Comparison of ENCODE assay signal across 8 cellular contexts in genomic region chr16:88856122-88856827, GRCh38. TPM values are rescaled to one million over a fixed set of nuclear protein-coding genes. Genes with fewer than 3 reads are reported as not detected.
DNase-seq lines count a peak whose midpoint lies in the region; ATAC-seq and TF ChIP-seq lines count a peak whose summit lies in the region.

No MANE protein-coding gene starts in this region.

- DNase-seq in GM06990 (ENCODE audit: extremely low read depth, insufficient read length) (no peak), mucosa of descending colon (peak; percentile 21 to 71 (median 58)), aorta (peak in 1 of 2 donors; percentile 84), epidermal melanocyte (ENCODE audit: insufficient read length, low spot score) (no peak)

- H3K9me3 Mint-ChIP-seq in dendritic cell treated with granulocyte-macrophage colony-stimulating factor and Interleukin-4, amounts not matched to agents 40 ng/mL and 50 ng/mL, for 4 days = no peaks in the 10 kb centered on the region

- H3K27ac Mint-ChIP-seq in dendritic cell treated with granulocyte-macrophage colony-stimulating factor and Interleukin-4, amounts not matched to agents 40 ng/mL and 50 ng/mL, for 4 days = peak overlapping the region; percentile 83

- peaks cover 68% of the 10 kb centered on the region for H3K4me1 Mint-ChIP-seq in dendritic cell treated with granulocyte-macrophage colony-stimulating factor and Interleukin-4, amounts not matched to agents 40 ng/mL and 50 ng/mL, for 4 days (ENCODE audit: low read depth)

- no peaks in the 10 kb centered on the region for H3K9me3 ChIP-seq in OCI-LY3 (ENCODE audit: insufficient read depth, low read length)
- H3K9me3 ChIP-seq in mucosa of descending colon = no peaks in the 10 kb centered on the region
- no peaks in the 10 kb centered on the region for H3K9me3 ChIP-seq in aorta (ENCODE audit: control insufficient read depth, low read length)

- no peaks in the 10 kb centered on the region for H3K27me3 Mint-ChIP-seq in dendritic cell treated with granulocyte-macrophage colony-stimulating factor and Interleukin-4, amounts not matched to agents 40 ng/mL and 50 ng/mL, for 4 days

- no peak overlapping the region for H2AFZ ChIP-seq in OCI-LY3 (ENCODE audit: low read depth, low read length)

- H3K27ac ChIP-seq in OCI-LY3 (ENCODE audit: low read length) (peak overlapping the region; percentile 24; the same call in 1 of the 2 replicates), aorta (ENCODE audit: low read depth in 1 of 2, low read length in 2 of 2) (no peak overlapping the region)

- peaks cover 18% of the 10 kb centered on the region for H3K79me2 ChIP-seq in OCI-LY3 (ENCODE audit: low read length)

- H4K20me1 ChIP-seq in OCI-LY3 (ENCODE audit: insufficient read depth, low read length) = peaks cover 9% of the 10 kb centered on the region; the same call in 1 of the 2 replicates

- H3K36me3 ChIP-seq in GM06990 (ENCODE audit: control insufficient read depth, insufficient read depth, low read length) (peaks cover 13% of the 10 kb centered on the region), OCI-LY3 (replicated peaks; ENCODE audit: low read depth, low read length) (peaks cover 11% of the 10 kb centered on the region), mucosa of descending colon (ENCODE audit: low read depth) (no peaks in the 10 kb centered on the region), aorta (ENCODE audit: control insufficient read depth in 1 of 2, insufficient read depth in 2 of 2, low read length in 1 of 2) (no peaks in the 10 kb centered on the region)

- peak; percentile 57 for ATAC-seq in mucosa of descending colon
- no peak for ATAC-seq in aorta (ENCODE audit: low FRiP score)
- no peak for ATAC-seq in HG03095 (IDR thresholded peaks at IDR 0.05; ENCODE audit: unreplicated experiment)
- no peak for ATAC-seq in GM18520 (IDR thresholded peaks at IDR 0.05; ENCODE audit: unreplicated experiment)

- TF ChIP-seq CTCF in GM06990 (IDR thresholded peaks at IDR 0.05; ENCODE audit: insufficient read depth, low read length, poor library complexity, severe bottlenecking) = no peak
- no peak for TF ChIP-seq CTCF in OCI-LY3 (IDR thresholded peaks at IDR 0.05; ENCODE audit: low read depth, low read length)
- no peak for TF ChIP-seq CTCF in mucosa of descending colon (IDR thresholded peaks at IDR 0.05)

- peak overlapping the region; percentile 86 for H3K4me2 ChIP-seq in OCI-LY3 (ENCODE audit: low read length)

- peak overlapping the region; percentile 70; the same call in 1 of the 2 replicates for H3K9ac ChIP-seq in OCI-LY3 (ENCODE audit: low read length)

- intact Hi-C loops in dendritic cell treated with granulocyte-macrophage colony-stimulating factor and Interleukin-4, amounts not matched to agents 40 ng/mL and 50 ng/mL, for 4 days (cut with micrococcal nuclease) = loop anchor here (2.0 kb wide), 3 partner anchors 43 to 361 kb away; partner anchors contain the start of genes PIEZO1 and ZNF778
- intact Hi-C loops in mucosa of descending colon (cut with DNase I, micrococcal nuclease) = no loop called here
- intact Hi-C loops in aorta (cut with DNase I) = loop anchor here (5.0 kb wide), 2 partner anchors 44 to 119 kb away; partner anchors contain the start of gene APRT (in 1 of the 2)

- H3K4me3 Mint-ChIP-seq in dendritic cell treated with granulocyte-macrophage colony-stimulating factor and Interleukin-4, amounts not matched to agents 40 ng/mL and 50 ng/mL, for 4 days = peak overlapping the region; percentile 90

- H3K4me1 ChIP-seq in OCI-LY3 (ENCODE audit: low read length) = peaks cover 23% of the 10 kb centered on the region
- peaks cover 32% of the 10 kb centered on the region for H3K4me1 ChIP-seq in mucosa of descending colon (ENCODE audit: low read depth)
- H3K4me1 ChIP-seq in aorta (ENCODE audit: control insufficient read depth in 1 of 2, insufficient read depth in 2 of 2, low read length in 2 of 2) = no peaks in the 10 kb centered on the region

- H3K4me3 ChIP-seq in GM06990 (replicated peaks; ENCODE audit: low read depth, low read length) (peak overlapping the region; percentile 99), OCI-LY3 (ENCODE audit: low read length) (peak overlapping the region; percentile 99), mucosa of descending colon (peak overlapping the region; percentile 95), aorta (ENCODE audit: low read length in 2 of 2) (peak overlapping the region; percentile 22 to 52)

- WGBS in aorta, 2 donors = 10 to 21% methylated on average over 18 to 50 of the region's 53 CpGs

- H3K36me3 Mint-ChIP-seq in dendritic cell treated with granulocyte-macrophage colony-stimulating factor and Interleukin-4, amounts not matched to agents 40 ng/mL and 50 ng/mL, for 4 days (ENCODE audit: low read depth) = peaks cover 57% of the 10 kb centered on the region

- H3K27me3 ChIP-seq in GM06990 (replicated peaks; ENCODE audit: control insufficient read depth, insufficient read depth, low read length) (no peaks in the 10 kb centered on the region), OCI-LY3 (ENCODE audit: low read depth, low read length) (no peaks in the 10 kb centered on the region), aorta (ENCODE audit: control insufficient read depth in 1 of 2, insufficient read depth in 2 of 2, low read length in 1 of 2) (no peaks in the 10 kb centered on the region)

RNA-seq across cellular contexts. Expression of gene GALNS, which starts 0.5 kb away (rescaled TPM):
- 10 to 100 TPM; 37.4 to 65.3 (median 44.0) TPM for total RNA-seq in mucosa of descending colon
- 10 to 100 TPM; 29.5 to 44.1 TPM for total RNA-seq in aorta
- polyA plus RNA-seq in aorta = 10 to 100 TPM in 1 of 2 donors, 1 to 10 TPM in 1; 9.3 to 28.2 TPM

RNA-seq across cellular contexts. Expression of gene TRAPPC2L, which starts 0.7 kb away (rescaled TPM):
- total RNA-seq in mucosa of descending colon (10 to 100 TPM; 30.6 to 57.9 (median 40.7) TPM), aorta (10 to 100 TPM; 27.8 to 31.2 TPM)
- polyA plus RNA-seq in aorta = 10 to 100 TPM; 53.9 to 54.1 TPM

RNA-seq across cellular contexts. Expression of gene PABPN1L, which starts 10.2 kb away (rescaled TPM):
- total RNA-seq in mucosa of descending colon (not detected), aorta (not detected)
- not detected for polyA plus RNA-seq in aorta

RNA-seq across cellular contexts. Expression of gene APRT, which starts 44.5 kb away (rescaled TPM):
- total RNA-seq in mucosa of descending colon (100 to 1,000 TPM in 2 of 3 donors, 10 to 100 TPM in 1; 76.5 to 185 (median 113) TPM), aorta (10 to 100 TPM; 60.2 to 61.3 TPM)
- 100 to 1,000 TPM in 1 of 2 donors, 10 to 100 TPM in 1; 88.6 to 116 TPM for polyA plus RNA-seq in aorta

RNA-seq across cellular contexts. Expression of gene CDT1, which starts 52.7 kb away (rescaled TPM):
- total RNA-seq in mucosa of descending colon (10 to 100 TPM in 1 of 3 donors, 1 to 10 TPM in 2; 2.9 to 20.9 (median 7.6) TPM), aorta (1 to 10 TPM in 1 of 2 donors, under 1 TPM in 1; 0.88 to 1.5 TPM)
- polyA plus RNA-seq in aorta = 1 to 10 TPM in 1 of 2 donors, under 1 TPM in 1; 0.05 to 1.0 TPM

Comparison
In these comparisons a context has a peak if more than half of its experiments do, and no peak if none do; other contexts are left out.
1. DNase-seq: peak in mucosa of descending colon (3 of 3); none in GM06990 (single experiment) and epidermal melanocyte (single experiment).
2. H3K4me3 ChIP-seq: peak in every context shown above with its lines; median percentile 99 in GM06990; 99 in OCI-LY3; 95 in mucosa of descending colon; 37 in aorta.
3. intact Hi-C loops: an anchor here in dendritic cell treated with granulocyte-macrophage colony-stimulating factor and Interleukin-4, amounts not matched to agents 40 ng/mL and 50 ng/mL, for 4 days (2.0 kb wide) and aorta (5.0 kb wide); none called in mucosa of descending colon.